In genomic region chr15:78853500-78853899, GRCh38 we compare ENCODE assay signal across 23 cellular contexts.
"Had no signal": no experiment of that assay in that cellular context is flagged by ENCODE, and none has a peak within 500 bp of the region (broad histone marks: within the 10 kb centered on the region; RNA-seq: fewer than 3 reads in every experiment).

No MANE protein-coding gene starts in this region.

- H3K4me3 Mint-ChIP-seq: effector memory CD8-positive, alpha-beta T cell; memory B cell; mesothelial cell of epicardium; naive B cell; natural killer cell treated with Interleukin-12 subunit alpha and Interleukin-12 subunit beta and Interleukin-15 and Interleukin-18, amount 100 ng/mL, for 72 hours; neural crest cell; stimulated activated naive B cell treated with anti-CD40 and anti-IgM and Interleukin-4, amounts not matched to agents 10 μg/mL and 1 μg/mL and 100 μg/mL, for 72 hours; stimulated activated naive CD8-positive, alpha-beta T cell treated with anti-CD3 and anti-CD28 coated beads, Interleukin-15, Interleukin-2, amounts not matched to agents 100 ng/mL and 50 ng/mL, for 24 hours had no signal

- ATAC-seq: effector memory CD8-positive, alpha-beta T cell; gastrocnemius medialis; mucosa of descending colon; natural killer cell treated with Interleukin-12 subunit alpha and Interleukin-12 subunit beta and Interleukin-15 and Interleukin-18, amount 100 ng/mL, for 72 hours; psoas muscle; right cardiac atrium; stimulated activated naive B cell treated with anti-CD40 and anti-IgM and Interleukin-4, amounts not matched to agents 10 μg/mL and 1 μg/mL and 100 μg/mL, for 72 hours had no signal

- H3K9me3 ChIP-seq: gastrocnemius medialis, mucosa of descending colon, neutrophil, psoas muscle, thoracic aorta, tibial nerve, vagina had no signal

- DNase-seq: cortex of kidney; effector memory CD8-positive, alpha-beta T cell; gastrocnemius medialis; head of caudate nucleus; mucosa of descending colon; naive B cell; psoas muscle; right cardiac atrium; stimulated activated CD4-positive, alpha-beta T cell treated with anti-CD3 and anti-CD28 coated beads, Interleukin-15, amount 100 ng/mL, for 24 hours; stimulated activated CD4-positive, alpha-beta T cell treated with anti-CD3 and anti-CD28 coated beads, Interleukin-2, amount 100 ng/mL, for 48 hours; stimulated activated naive B cell treated with anti-CD40 and anti-IgM and Interleukin-4, amounts not matched to agents 10 μg/mL and 1 μg/mL and 100 μg/mL, for 72 hours had no signal

- H3K9me3 Mint-ChIP-seq: effector memory CD8-positive, alpha-beta T cell; memory B cell; natural killer cell treated with Interleukin-12 subunit alpha and Interleukin-12 subunit beta and Interleukin-15 and Interleukin-18, amount 100 ng/mL, for 72 hours; stimulated activated naive B cell treated with anti-CD40 and anti-IgM and Interleukin-4, amounts not matched to agents 10 μg/mL and 1 μg/mL and 100 μg/mL, for 72 hours; stimulated activated naive CD8-positive, alpha-beta T cell treated with anti-CD3 and anti-CD28 coated beads, Interleukin-15, Interleukin-2, amounts not matched to agents 100 ng/mL and 50 ng/mL, for 24 hours had no signal

- H3K27ac ChIP-seq: gastrocnemius medialis, neutrophil, parathyroid adenoma, psoas muscle, skin epidermis, thoracic aorta, vagina had no signal

- H3K27ac Mint-ChIP-seq: effector memory CD8-positive, alpha-beta T cell; memory B cell; mesothelial cell of epicardium; naive B cell; natural killer cell treated with Interleukin-12 subunit alpha and Interleukin-12 subunit beta and Interleukin-15 and Interleukin-18, amount 100 ng/mL, for 72 hours; stimulated activated naive B cell treated with anti-CD40 and anti-IgM and Interleukin-4, amounts not matched to agents 10 μg/mL and 1 μg/mL and 100 μg/mL, for 72 hours; stimulated activated naive CD8-positive, alpha-beta T cell treated with anti-CD3 and anti-CD28 coated beads, Interleukin-15, Interleukin-2, amounts not matched to agents 100 ng/mL and 50 ng/mL, for 24 hours had no signal

- H3K4me1 ChIP-seq: gastrocnemius medialis, parathyroid adenoma, psoas muscle, tibial nerve, vagina had no signal

- H3K27me3 ChIP-seq: gastrocnemius medialis, neutrophil, tibial nerve, vagina had no signal

- H3K36me3 ChIP-seq: gastrocnemius medialis, neutrophil, thoracic aorta, tibial nerve, vagina had no signal

- H3K4me1 Mint-ChIP-seq: mesothelial cell of epicardium; naive B cell; stimulated activated naive B cell treated with anti-CD40 and anti-IgM and Interleukin-4, amounts not matched to agents 10 μg/mL and 1 μg/mL and 100 μg/mL, for 72 hours had no signal

- H3K27me3 Mint-ChIP-seq: stimulated activated naive CD8-positive, alpha-beta T cell treated with anti-CD3 and anti-CD28 coated beads, Interleukin-15, Interleukin-2, amounts not matched to agents 100 ng/mL and 50 ng/mL, for 24 hours had no signal

- H3K36me3 Mint-ChIP-seq: memory B cell; mesothelial cell of epicardium; natural killer cell treated with Interleukin-12 subunit alpha and Interleukin-12 subunit beta and Interleukin-15 and Interleukin-18, amount 100 ng/mL, for 72 hours; stimulated activated naive B cell treated with anti-CD40 and anti-IgM and Interleukin-4, amounts not matched to agents 10 μg/mL and 1 μg/mL and 100 μg/mL, for 72 hours had no signal

- H3K4me3 ChIP-seq: gastrocnemius medialis, lung, mucosa of descending colon, psoas muscle, skin epidermis, thoracic aorta, tibial nerve, vagina had no signal
